ENCODE assay signal across 1 cellular context in the genomic region with DNA sequence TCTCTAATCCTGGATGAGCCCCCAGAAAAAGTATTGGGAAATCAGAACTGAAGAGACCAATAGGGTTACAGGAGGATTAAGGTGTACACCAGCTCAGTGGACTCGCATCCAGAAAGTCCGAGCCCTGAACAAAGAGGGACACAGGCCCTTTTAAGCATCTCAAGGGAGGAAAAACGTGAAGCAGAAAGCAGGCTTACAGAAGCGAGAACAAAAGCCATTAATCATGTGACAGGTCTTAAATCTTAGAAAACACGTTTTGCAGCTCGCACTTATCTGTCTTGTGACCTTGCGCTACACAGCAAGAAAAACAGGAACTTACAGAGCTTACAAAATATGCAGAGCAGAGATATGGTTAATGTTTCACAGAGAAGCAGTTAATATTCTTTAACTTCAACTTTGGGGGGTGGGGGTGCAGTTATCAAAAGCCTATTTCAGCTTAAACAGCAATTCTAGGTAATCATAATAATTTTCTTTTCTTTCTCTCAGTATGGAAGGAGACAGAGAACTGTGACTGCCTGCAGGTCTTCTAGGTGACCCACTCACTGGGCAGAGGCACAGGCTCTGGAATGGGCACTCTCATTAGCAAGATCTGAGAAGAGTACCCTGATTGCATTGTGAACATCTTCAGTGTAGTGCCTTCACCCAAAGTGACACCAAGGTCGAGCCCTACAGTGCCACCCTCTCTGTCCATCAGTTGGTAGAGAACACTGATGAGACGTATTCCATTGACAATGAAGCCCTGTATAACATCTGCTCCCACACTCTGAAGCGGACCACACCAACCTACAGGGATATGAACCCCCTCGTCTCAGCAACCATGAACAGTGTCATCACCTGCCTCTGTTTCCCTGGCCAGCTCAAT.
TF ChIP-seq lines count a peak whose summit lies in the region.

No MANE protein-coding gene starts in this region.

TF ChIP-seq in K562, 482 proteins besides CTCF, POLR2A, EP300 and RAD21 (continued from another document and continues in another):
- TF ChIP-seq E2F5 (CRISPR knock-in tag; IDR thresholded peaks at IDR 0.05) (no peak), MEF2D (tag; conservative IDR thresholded peaks at IDR 0.05; ENCODE audit: low read depth) (peak; percentile 83), ZNF639 (CRISPR knock-in tag; conservative IDR thresholded peaks at IDR 0.05 in 1 of 2, IDR thresholded peaks at IDR 0.05 in 1 of 2) (peak in 1 of 2 experiments; percentile 83; a peak in 2 of 4 replicates), ZNF589 (CRISPR knock-in tag; IDR thresholded peaks at IDR 0.05; ENCODE audit: low read depth) (peak; percentile 98), ZNF277 (CRISPR knock-in tag; IDR thresholded peaks at IDR 0.05; ENCODE audit: borderline replicate concordance) (no peak), POLR3A (IDR thresholded peaks at IDR 0.05; ENCODE audit: borderline replicate concordance, extremely low read depth, insufficient read depth, insufficient read length) (no peak), SOX6 (IDR thresholded peaks at IDR 0.05) (peak; percentile 99), MEF2A (IDR thresholded peaks at IDR 0.05; ENCODE audit: control insufficient read depth, low read depth, low read length) (no peak), BRD4 (IDR thresholded peaks at IDR 0.05) (0 out of 2 replicates have a peak, but pooled peaks have one; percentile 36), ETV6 (IDR thresholded peaks at IDR 0.05; ENCODE audit: borderline replicate concordance in 1 of 2, low read depth in 2 of 2, low read length in 1 of 2) (0 out of 4 replicates have a peak, but pooled peaks of 1 of the 2 experiments have one; percentile 28), ETV6 (CRISPR knock-in tag; IDR thresholded peaks at IDR 0.05; ENCODE audit: borderline replicate concordance) (no peak), BRD9 (IDR thresholded peaks at IDR 0.05; ENCODE audit: low read depth, partially characterized antibody) (peak; percentile 59), ZNF696 (CRISPR knock-in tag; conservative IDR thresholded peaks at IDR 0.05) (no peak), ZNF274 (IDR thresholded peaks at IDR 0.05; ENCODE audit: borderline replicate concordance, low read depth, low read length) (no peak), CREBBP (IDR thresholded peaks at IDR 0.05; ENCODE audit: low read depth, low read length) (no peak), RAD51 (IDR thresholded peaks at IDR 0.05; ENCODE audit: borderline replicate concordance, low read depth) (peak; percentile 52; the same call in 1 of the 2 replicates), SREBF2 (CRISPR knock-in tag; IDR thresholded peaks at IDR 0.05) (no peak)
- TF ChIP-seq, protein P1, sequence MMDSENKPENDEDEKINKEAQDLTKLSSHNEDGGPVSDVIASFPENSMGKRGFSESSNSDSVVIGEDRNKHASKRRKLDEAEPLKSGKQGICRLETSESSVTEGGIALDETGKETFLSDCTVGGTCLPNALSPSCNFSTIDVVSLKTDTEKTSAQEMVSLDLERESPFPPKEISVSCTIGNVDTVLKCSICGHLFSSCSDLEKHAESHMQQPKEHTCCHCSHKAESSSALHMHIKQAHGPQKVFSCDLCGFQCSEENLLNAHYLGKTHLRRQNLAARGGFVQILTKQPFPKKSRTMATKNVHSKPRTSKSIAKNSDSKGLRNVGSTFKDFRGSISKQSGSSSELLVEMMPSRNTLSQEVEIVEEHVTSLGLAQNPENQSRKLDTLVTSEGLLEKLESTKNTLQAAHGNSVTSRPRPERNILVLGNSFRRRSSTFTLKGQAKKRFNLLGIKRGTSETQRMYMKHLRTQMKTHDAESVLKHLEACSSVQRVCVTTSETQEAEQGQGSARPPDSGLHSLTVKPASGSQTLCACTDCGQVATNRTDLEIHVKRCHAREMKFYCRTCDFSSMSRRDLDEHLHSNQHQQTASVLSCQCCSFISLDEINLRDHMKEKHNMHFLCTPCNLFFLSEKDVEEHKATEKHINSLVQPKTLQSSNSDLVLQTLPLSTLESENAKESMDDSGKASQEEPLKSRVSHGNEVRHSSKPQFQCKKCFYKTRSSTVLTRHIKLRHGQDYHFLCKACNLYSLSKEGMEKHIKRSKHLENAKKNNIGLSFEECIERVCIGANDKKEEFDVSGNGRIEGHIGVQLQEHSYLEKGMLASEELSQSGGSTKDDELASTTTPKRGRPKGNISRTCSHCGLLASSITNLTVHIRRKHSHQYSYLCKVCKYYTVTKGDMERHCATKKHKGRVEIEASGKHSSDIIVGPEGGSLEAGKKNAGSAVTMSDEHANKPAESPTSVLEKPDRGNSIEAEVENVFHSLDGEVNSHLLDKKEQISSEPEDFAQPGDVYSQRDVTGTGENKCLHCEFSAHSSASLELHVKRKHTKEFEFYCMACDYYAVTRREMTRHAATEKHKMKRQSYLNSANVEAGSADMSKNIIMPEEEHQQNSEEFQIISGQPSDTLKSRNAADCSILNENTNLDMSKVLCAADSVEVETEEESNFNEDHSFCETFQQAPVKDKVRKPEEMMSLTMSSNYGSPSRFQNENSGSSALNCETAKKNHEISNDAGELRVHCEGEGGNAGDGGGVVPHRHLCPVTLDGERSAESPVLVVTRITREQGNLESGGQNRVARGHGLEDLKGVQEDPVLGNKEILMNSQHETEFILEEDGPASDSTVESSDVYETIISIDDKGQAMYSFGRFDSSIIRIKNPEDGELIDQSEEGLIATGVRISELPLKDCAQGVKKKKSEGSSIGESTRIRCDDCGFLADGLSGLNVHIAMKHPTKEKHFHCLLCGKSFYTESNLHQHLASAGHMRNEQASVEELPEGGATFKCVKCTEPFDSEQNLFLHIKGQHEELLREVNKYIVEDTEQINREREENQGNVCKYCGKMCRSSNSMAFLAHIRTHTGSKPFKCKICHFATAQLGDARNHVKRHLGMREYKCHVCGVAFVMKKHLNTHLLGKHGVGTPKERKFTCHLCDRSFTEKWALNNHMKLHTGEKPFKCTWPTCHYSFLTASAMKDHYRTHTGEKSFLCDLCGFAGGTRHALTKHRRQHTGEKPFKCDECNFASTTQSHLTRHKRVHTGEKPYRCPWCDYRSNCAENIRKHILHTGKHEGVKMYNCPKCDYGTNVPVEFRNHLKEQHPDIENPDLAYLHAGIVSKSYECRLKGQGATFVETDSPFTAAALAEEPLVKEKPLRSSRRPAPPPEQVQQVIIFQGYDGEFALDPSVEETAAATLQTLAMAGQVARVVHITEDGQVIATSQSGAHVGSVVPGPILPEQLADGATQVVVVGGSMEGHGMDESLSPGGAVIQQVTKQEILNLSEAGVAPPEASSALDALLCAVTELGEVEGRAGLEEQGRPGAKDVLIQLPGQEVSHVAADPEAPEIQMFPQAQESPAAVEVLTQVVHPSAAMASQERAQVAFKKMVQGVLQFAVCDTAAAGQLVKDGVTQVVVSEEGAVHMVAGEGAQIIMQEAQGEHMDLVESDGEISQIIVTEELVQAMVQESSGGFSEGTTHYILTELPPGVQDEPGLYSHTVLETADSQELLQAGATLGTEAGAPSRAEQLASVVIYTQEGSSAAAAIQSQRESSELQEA (IDR thresholded peaks at IDR 0.05; ENCODE audit: low read depth) = no peak
- TF ChIP-seq, protein P2, sequence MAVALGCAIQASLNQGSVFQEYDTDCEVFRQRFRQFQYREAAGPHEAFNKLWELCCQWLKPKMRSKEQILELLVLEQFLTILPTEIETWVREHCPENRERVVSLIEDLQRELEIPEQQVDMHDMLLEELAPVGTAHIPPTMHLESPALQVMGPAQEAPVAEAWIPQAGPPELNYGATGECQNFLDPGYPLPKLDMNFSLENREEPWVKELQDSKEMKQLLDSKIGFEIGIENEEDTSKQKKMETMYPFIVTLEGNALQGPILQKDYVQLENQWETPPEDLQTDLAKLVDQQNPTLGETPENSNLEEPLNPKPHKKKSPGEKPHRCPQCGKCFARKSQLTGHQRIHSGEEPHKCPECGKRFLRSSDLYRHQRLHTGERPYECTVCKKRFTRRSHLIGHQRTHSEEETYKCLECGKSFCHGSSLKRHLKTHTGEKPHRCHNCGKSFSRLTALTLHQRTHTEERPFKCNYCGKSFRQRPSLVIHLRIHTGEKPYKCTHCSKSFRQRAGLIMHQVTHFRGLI (CRISPR knock-in tag; IDR thresholded peaks at IDR 0.05) = peak; percentile 84
- TF ChIP-seq, protein P3, sequence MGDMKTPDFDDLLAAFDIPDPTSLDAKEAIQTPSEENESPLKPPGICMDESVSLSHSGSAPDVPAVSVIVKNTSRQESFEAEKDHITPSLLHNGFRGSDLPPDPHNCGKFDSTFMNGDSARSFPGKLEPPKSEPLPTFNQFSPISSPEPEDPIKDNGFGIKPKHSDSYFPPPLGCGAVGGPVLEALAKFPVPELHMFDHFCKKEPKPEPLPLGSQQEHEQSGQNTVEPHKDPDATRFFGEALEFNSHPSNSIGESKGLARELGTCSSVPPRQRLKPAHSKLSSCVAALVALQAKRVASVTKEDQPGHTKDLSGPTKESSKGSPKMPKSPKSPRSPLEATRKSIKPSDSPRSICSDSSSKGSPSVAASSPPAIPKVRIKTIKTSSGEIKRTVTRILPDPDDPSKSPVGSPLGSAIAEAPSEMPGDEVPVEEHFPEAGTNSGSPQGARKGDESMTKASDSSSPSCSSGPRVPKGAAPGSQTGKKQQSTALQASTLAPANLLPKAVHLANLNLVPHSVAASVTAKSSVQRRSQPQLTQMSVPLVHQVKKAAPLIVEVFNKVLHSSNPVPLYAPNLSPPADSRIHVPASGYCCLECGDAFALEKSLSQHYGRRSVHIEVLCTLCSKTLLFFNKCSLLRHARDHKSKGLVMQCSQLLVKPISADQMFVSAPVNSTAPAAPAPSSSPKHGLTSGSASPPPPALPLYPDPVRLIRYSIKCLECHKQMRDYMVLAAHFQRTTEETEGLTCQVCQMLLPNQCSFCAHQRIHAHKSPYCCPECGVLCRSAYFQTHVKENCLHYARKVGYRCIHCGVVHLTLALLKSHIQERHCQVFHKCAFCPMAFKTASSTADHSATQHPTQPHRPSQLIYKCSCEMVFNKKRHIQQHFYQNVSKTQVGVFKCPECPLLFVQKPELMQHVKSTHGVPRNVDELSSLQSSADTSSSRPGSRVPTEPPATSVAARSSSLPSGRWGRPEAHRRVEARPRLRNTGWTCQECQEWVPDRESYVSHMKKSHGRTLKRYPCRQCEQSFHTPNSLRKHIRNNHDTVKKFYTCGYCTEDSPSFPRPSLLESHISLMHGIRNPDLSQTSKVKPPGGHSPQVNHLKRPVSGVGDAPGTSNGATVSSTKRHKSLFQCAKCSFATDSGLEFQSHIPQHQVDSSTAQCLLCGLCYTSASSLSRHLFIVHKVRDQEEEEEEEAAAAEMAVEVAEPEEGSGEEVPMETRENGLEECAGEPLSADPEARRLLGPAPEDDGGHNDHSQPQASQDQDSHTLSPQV (IDR thresholded peaks at IDR 0.05) = peak; percentile 52
- TF ChIP-seq, protein P4, sequence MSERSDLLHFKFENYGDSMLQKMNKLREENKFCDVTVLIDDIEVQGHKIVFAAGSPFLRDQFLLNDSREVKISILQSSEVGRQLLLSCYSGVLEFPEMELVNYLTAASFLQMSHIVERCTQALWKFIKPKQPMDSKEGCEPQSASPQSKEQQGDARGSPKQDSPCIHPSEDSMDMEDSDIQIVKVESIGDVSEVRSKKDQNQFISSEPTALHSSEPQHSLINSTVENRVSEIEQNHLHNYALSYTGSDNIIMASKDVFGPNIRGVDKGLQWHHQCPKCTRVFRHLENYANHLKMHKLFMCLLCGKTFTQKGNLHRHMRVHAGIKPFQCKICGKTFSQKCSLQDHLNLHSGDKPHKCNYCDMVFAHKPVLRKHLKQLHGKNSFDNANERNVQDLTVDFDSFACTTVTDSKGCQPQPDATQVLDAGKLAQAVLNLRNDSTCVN (CRISPR knock-in tag; IDR thresholded peaks at IDR 0.05) = no peak
- TF ChIP-seq, protein P5, sequence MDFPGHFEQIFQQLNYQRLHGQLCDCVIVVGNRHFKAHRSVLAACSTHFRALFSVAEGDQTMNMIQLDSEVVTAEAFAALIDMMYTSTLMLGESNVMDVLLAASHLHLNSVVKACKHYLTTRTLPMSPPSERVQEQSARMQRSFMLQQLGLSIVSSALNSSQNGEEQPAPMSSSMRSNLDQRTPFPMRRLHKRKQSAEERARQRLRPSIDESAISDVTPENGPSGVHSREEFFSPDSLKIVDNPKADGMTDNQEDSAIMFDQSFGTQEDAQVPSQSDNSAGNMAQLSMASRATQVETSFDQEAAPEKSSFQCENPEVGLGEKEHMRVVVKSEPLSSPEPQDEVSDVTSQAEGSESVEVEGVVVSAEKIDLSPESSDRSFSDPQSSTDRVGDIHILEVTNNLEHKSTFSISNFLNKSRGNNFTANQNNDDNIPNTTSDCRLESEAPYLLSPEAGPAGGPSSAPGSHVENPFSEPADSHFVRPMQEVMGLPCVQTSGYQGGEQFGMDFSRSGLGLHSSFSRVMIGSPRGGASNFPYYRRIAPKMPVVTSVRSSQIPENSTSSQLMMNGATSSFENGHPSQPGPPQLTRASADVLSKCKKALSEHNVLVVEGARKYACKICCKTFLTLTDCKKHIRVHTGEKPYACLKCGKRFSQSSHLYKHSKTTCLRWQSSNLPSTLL (IDR thresholded peaks at IDR 0.05) = no peak
